17 cellular contexts compared by ENCODE assay signal in the genomic region with DNA sequence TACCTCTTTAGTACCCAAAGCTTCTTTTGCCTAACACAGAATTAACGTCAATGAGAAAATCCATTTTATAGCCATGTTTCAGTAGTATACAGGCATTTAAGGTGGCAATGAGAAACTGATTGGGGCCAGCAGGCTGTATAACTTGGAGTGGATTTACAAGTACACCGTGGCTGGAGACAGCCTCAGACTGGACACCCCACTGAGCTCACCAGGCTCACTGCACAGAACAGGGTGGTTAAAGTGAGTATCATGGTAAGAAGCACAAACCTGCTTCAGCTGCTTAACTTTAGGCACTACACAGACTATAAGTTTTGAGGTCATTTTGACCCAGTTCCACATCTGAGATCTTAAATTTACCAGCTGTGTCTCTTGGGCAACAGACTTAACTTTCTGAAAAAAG. TPM values are rescaled to one million over a fixed set of nuclear protein-coding genes. Genes with fewer than 3 reads are reported as not detected.
DNase-seq lines count a peak whose midpoint lies in the region; ATAC-seq, FAIRE-seq and TF ChIP-seq lines count a peak whose summit lies in the region.
"Had no signal": no experiment of that assay in that cellular context is flagged by ENCODE, and none has a peak within 500 bp of the region (broad histone marks: within the 10 kb centered on the region; RNA-seq: fewer than 3 reads in every experiment).

No MANE protein-coding gene starts in this region.

- no peak overlapping the region for H3K18ac ChIP-seq in mesenchymal stem cell (ENCODE audit: low read depth in 1 of 2, low read length in 2 of 2)

- TF ChIP-seq CTCF in Loucy (conservative IDR thresholded peaks at IDR 0.05; ENCODE audit: low read length) (no peak), GM12878 (IDR thresholded peaks at IDR 0.05 in 2 of 3, conservative IDR thresholded peaks at IDR 0.05 in 1 of 3; ENCODE audit: control insufficient read depth in 2 of 3, extremely low read depth in 1 of 3, insufficient read depth in 1 of 3, low read depth in 3 of 3, low read length in 3 of 3) (no peak)

- H4K91ac ChIP-seq in mesenchymal stem cell (ENCODE audit: low read length), result no peak overlapping the region

- SMC1A ChIA-PET in GM12878 (lab: Charles Lee; ENCODE audit: uncharacterized antibody, unreplicated experiment), result interaction anchor here (1.1 to 1.2 kb wide), 2 partner anchors 9 to 13 kb away, joined by 3 to 4 read pairs; a partner anchor contains a TSS

- H3K9me2 ChIP-seq in Loucy (replicated peaks; ENCODE audit: low read depth, low read length), result no peaks in the 10 kb centered on the region

- no peak for TF ChIP-seq RAD21 in GM12878 (IDR thresholded peaks at IDR 0.05; ENCODE audit: insufficient read depth, low read depth, low read length)

- H3K79me2 ChIP-seq in Loucy (ENCODE audit: insufficient read depth, low read length) (no peaks in the 10 kb centered on the region), GM12878 (ENCODE audit: control insufficient read depth, insufficient read depth, low read length) (peaks cover 61% of the 10 kb centered on the region)

- peak overlapping the region in 1 of 2 experiments; percentile 45 for H2BK12ac ChIP-seq in mesenchymal stem cell (ENCODE audit: low read length in 2 of 2)

- no peak overlapping the region for H2BK5ac ChIP-seq in mesenchymal stem cell (ENCODE audit: low read depth, low read length, poor library complexity, severe bottlenecking)

- no TSS peak for BruUV-seq in GM12878 (replicated peaks; lab: Mats Ljungman, UMichigan)

- H2BK15ac ChIP-seq in mesenchymal stem cell (ENCODE audit: low read depth, poor library complexity, severe bottlenecking), result no peak overlapping the region

- WGBS in GM12878 (ENCODE audit: insufficient coverage, insufficient replicate concordance, low lambda C conversion rate, missing lambda C conversion rate), result 95% methylated on average over 2 of the region's 2 CpGs
- WGBS in mesenchymal stem cell, result 82% methylated on average over 2 of the region's 2 CpGs

- no peaks in the 10 kb centered on the region for H4K20me1 ChIP-seq in Loucy (ENCODE audit: insufficient read depth, low read length, poor library complexity, severe bottlenecking)
- no peaks in the 10 kb centered on the region; the same call in 1 of the 2 replicates for H4K20me1 ChIP-seq in GM12878 (ENCODE audit: control insufficient read depth, insufficient read depth)

- ATAC-seq in GM12878 (peak; percentile 53), GM21825 (IDR thresholded peaks at IDR 0.05; ENCODE audit: unreplicated experiment) (no peak)

- peak overlapping the region; percentile 18; the same call in 1 of the 2 replicates for H3K27ac ChIP-seq in GM12878 (ENCODE audit: control insufficient read depth, insufficient read depth)
- peak overlapping the region; percentile 64 for H3K27ac ChIP-seq in mesenchymal stem cell (ENCODE audit: low read length, poor library complexity, severe bottlenecking)
- H3K27ac ChIP-seq in temporal lobe (ENCODE audit: low read depth, low read length), result peak overlapping the region; percentile 75
- H3K27ac ChIP-seq: RWPE1 had no signal

- no peak overlapping the region for H4K8ac ChIP-seq in mesenchymal stem cell (ENCODE audit: low read length)

- H2AFZ ChIP-seq in Loucy (ENCODE audit: low read length) (no peak overlapping the region), GM12878 (ENCODE audit: control insufficient read depth, low read depth, low read length) (no peak overlapping the region), mesenchymal stem cell (ENCODE audit: low read depth, low read length) (no peak overlapping the region)

- TF ChIP-seq POLR2A in GM12878 (IDR thresholded peaks at IDR 0.05; ENCODE audit: low read depth, low read length), result no peak

- intact Hi-C loops in GM12878 (cut with micrococcal nuclease; ENCODE audit: unreplicated experiment), result no loop called here

- RAD21 ChIA-PET in GM12878 (lab: Charles Lee; ENCODE audit: unreplicated experiment), result no interaction called here

- H2AK5ac ChIP-seq in mesenchymal stem cell (ENCODE audit: low read length, severe bottlenecking), result no peak overlapping the region

- peaks cover 16% of the 10 kb centered on the region for H3K79me1 ChIP-seq in mesenchymal stem cell (replicated peaks; ENCODE audit: low read length, poor library complexity, severe bottlenecking)

- H3K4me3 ChIP-seq in Loucy (ENCODE audit: low read length, poor library complexity, severe bottlenecking), result no peak overlapping the region
- H3K4me3 ChIP-seq in GM12878, result 0 out of 2 replicates have a peak overlapping the region, but pooled peaks have one; percentile 13
- H3K4me3 ChIP-seq in mesenchymal stem cell (ENCODE audit: insufficient read depth in 1 of 2, low read depth in 1 of 2, low read length in 2 of 2), result no peak overlapping the region

- CTCF ChIA-PET in GM12878 (lab: Yijun Ruan, JAX), result interaction anchor here (1.3 to 1.4 kb wide), 2 partner anchors 11 to 12 kb away, joined by 4 to 8 read pairs; no protein-coding TSS in a partner anchor

- in situ Hi-C loops in GM12878 (cut with MboI), result no loop called here

- H3K36me3 ChIP-seq in Loucy (ENCODE audit: insufficient read depth, low read length), result peaks cover 15% of the 10 kb centered on the region; the same call in 1 of the 2 replicates
- peaks cover 3 to 42% of the 10 kb centered on the region in 2 experiments for H3K36me3 ChIP-seq in GM12878 (ENCODE audit: control insufficient read depth in 2 of 2, insufficient read depth in 2 of 2, low read length in 1 of 2)
- H3K36me3 ChIP-seq in mesenchymal stem cell (ENCODE audit: control insufficient read depth in 1 of 2, insufficient read depth in 2 of 2, low read depth in 1 of 2, low read length in 2 of 2), result peaks cover 4 to 74% of the 10 kb centered on the region in 2 experiments

- no peaks in the 10 kb centered on the region for H3K9me3 ChIP-seq in Loucy (ENCODE audit: insufficient read depth, low read depth, low read length)
- no peaks in the 10 kb centered on the region for H3K9me3 ChIP-seq in GM12878 (replicated peaks; ENCODE audit: control insufficient read depth, insufficient read depth, low read length)
- no peaks in the 10 kb centered on the region for H3K9me3 ChIP-seq in mesenchymal stem cell (ENCODE audit: control insufficient read depth, low read length)

- H3K4ac ChIP-seq in mesenchymal stem cell (ENCODE audit: low read depth in 1 of 2, low read length in 2 of 2), result no peak overlapping the region

- FAIRE-seq in GM12878 (lab: Jason Lieb, UNC), result peak; percentile 23

- no peak overlapping the region for H2BK120ac ChIP-seq in mesenchymal stem cell (ENCODE audit: low read depth, low read length)

- H3K23ac ChIP-seq in mesenchymal stem cell (ENCODE audit: low read length in 2 of 2), result no peak overlapping the region

- H3K4me1 ChIP-seq in Loucy (ENCODE audit: insufficient read depth, low read length, poor library complexity, severe bottlenecking) (peaks cover 20% of the 10 kb centered on the region), GM12878 (ENCODE audit: control insufficient read depth, insufficient read depth, low read length) (no peaks in the 10 kb centered on the region), mesenchymal stem cell (ENCODE audit: control insufficient read depth, insufficient read depth, low read depth, low read length) (peaks cover 6% of the 10 kb centered on the region)

- H3K9ac ChIP-seq in Loucy (ENCODE audit: low read depth, low read length, poor library complexity, severe bottlenecking), result no peak overlapping the region
- peak overlapping the region; percentile 34; the same call in 1 of the 2 replicates for H3K9ac ChIP-seq in GM12878 (ENCODE audit: control insufficient read depth, insufficient read depth, low read length)
- H3K9ac ChIP-seq in mesenchymal stem cell (ENCODE audit: low read length), result no peak overlapping the region

- DNase-seq in GM12878 (ENCODE audit: low read depth, low spot score) (no peak), mesenchymal stem cell (no peak), Ammon's horn (ENCODE audit: low spot score) (no peak), NCI-H510A treated with DMSO at 0.1 percent for 48 hours (lab: John Stamatoyannopoulos, UW) (no peak)
- DNase-seq: Calu3; CD4-positive, alpha-beta T cell; NCI-H1105 treated with DMSO at 0.1 percent for 48 hours; NCI-H1930; NCI-H446 treated with DMSO at 0.1 percent for 48 hours; NCI-H748 treated with DMSO at 0.1 percent for 48 hours had no signal

- H3K4me2 ChIP-seq in Loucy (ENCODE audit: low read depth, low read length, poor library complexity, severe bottlenecking) (peak overlapping the region; percentile 24), GM12878 (ENCODE audit: control insufficient read depth, insufficient read depth) (peak overlapping the region; percentile 68), mesenchymal stem cell (ENCODE audit: low read length, poor library complexity, severe bottlenecking) (peak overlapping the region; percentile 49)

- no peak for TF ChIP-seq EP300 in GM12878 (IDR thresholded peaks at IDR 0.05; ENCODE audit: borderline replicate concordance in 1 of 2, control insufficient read depth in 1 of 2, low read depth in 2 of 2, low read length in 2 of 2)

- POLR2A ChIA-PET in GM12878 (lab: Charles Lee), result interaction anchor here (0.6 to 1.5 kb wide), 2 partner anchors 8 to 20 kb away, joined by 3 to 11 read pairs; a partner anchor contains a TSS

- H3F3A ChIP-seq in Loucy (ENCODE audit: low read depth), result no peaks in the 10 kb centered on the region

- H3K27me3 ChIP-seq in Loucy (ENCODE audit: insufficient read depth, low read length, poor library complexity, severe bottlenecking) (no peaks in the 10 kb centered on the region), GM12878 (replicated peaks in 1 of 2; ENCODE audit: control insufficient read depth in 2 of 2, insufficient read depth in 2 of 2, low read length in 1 of 2) (no peaks in the 10 kb centered on the region), mesenchymal stem cell (ENCODE audit: control insufficient read depth in 1 of 2, insufficient read depth in 1 of 2, low read length in 2 of 2) (no peaks in the 10 kb centered on the region)

- no peak overlapping the region for H3K14ac ChIP-seq in mesenchymal stem cell (ENCODE audit: low read length in 2 of 2)

RNA-seq across cellular contexts. Expression of a gene that starts 8.8 kb away (rescaled TPM):
- 67.1 and 69.2 TPM in 2 replicates for total RNA-seq in GM12878 (2013; cell fraction: nucleolus; rRNA removed)
- total RNA-seq in GM12878 (2014; rRNA removed), result 71.8 and 75.9 TPM in 2 replicates
- 51.0 and 53.2 TPM in 2 replicates for total RNA-seq in GM12878 (2014; rRNA removed; fragmentation: Illumina TruSeq; extraction: Trizol)
- total RNA-seq in GM12878 (2021), result 69.4 and 72.6 TPM in 2 replicates
- polyA plus RNA-seq in GM12878 (2011; ENCODE audit: low read depth), result 31.0 TPM
- polyA plus RNA-seq in GM12878 (2011; rRNA removed), result 65.8 and 67.0 TPM in 2 replicates
- 37.8 and 41.4 TPM in 2 replicates for polyA plus RNA-seq in GM12878 (2011; cell fraction: cytosol; rRNA removed)
- 79.0 and 107 TPM in 2 replicates for polyA plus RNA-seq in GM12878 (2011; cell fraction: nucleus; rRNA removed)
- polyA plus RNA-seq in GM12878 (2012), result 44.9 and 69.6 TPM in 2 replicates
- polyA plus RNA-seq in GM12878 (2014; fragmentation: Illumina TruSeq; extraction: Trizol), result 61.8 and 63.7 TPM in 2 replicates
- 10 to 100 TPM; 40.7 to 45.8 TPM for polyA plus RNA-seq in GM12878 (2014; fragmentation: Nextera tagmentation; extraction: Ambion mirVana)
- polyA plus RNA-seq in GM12878 (2014; rRNA removed), result 66.4 and 78.0 TPM in 2 replicates
- polyA plus RNA-seq in GM12878 (2016; fragmentation: Nextera tagmentation; extraction: Ambion mirVana), result 10 to 100 TPM; 63.3 to 67.6 TPM
- 31.7 and 38.3 TPM in 2 replicates for polyA minus RNA-seq in GM12878 (2011; rRNA and poly(A)+ RNA removed)
- 13.1 and 19.1 TPM in 2 replicates for polyA minus RNA-seq in GM12878 (2011; cell fraction: cytosol; rRNA and poly(A)+ RNA removed)
- polyA minus RNA-seq in GM12878 (2011; cell fraction: nucleus; rRNA and poly(A)+ RNA removed), result 23.1 and 39.6 TPM in 2 replicates
- polyA plus RNA-seq in mesenchymal stem cell (2013, experiment 1 of 2), result 15.8 TPM
- 16.0 TPM for polyA plus RNA-seq in mesenchymal stem cell (2013, experiment 2 of 2)
- 12.8 TPM for total RNA-seq in temporal lobe

RNA-seq across cellular contexts. Expression of a gene that starts 52.8 kb away (rescaled TPM):
- total RNA-seq in GM12878 (2013; cell fraction: nucleolus; rRNA removed), result 136 and 143 TPM in 2 replicates
- total RNA-seq in GM12878 (2014; rRNA removed) (150 and 170 TPM in 2 replicates), GM12878 (2014; rRNA removed; fragmentation: Illumina TruSeq; extraction: Trizol) (118 and 119 TPM in 2 replicates), GM12878 (2021) (105 TPM in 2 replicates), temporal lobe (not detected)
- 81.6 TPM for polyA plus RNA-seq in GM12878 (2011; ENCODE audit: low read depth)
- polyA plus RNA-seq in GM12878 (2011; rRNA removed) (68.3 and 87.9 TPM in 2 replicates), GM12878 (2014; fragmentation: Illumina TruSeq; extraction: Trizol) (113 and 116 TPM in 2 replicates), GM12878 (2014; fragmentation: Nextera tagmentation; extraction: Ambion mirVana) (100 to 1,000 TPM in 1 of 2 experiments, 10 to 100 TPM in 1; 70.7 to 145 TPM), GM12878 (2014; rRNA removed) (82.7 and 83.9 TPM in 2 replicates), GM12878 (2016; fragmentation: Nextera tagmentation; extraction: Ambion mirVana) (100 to 1,000 TPM; 146 to 150 TPM)
- polyA plus RNA-seq in GM12878 (2011; cell fraction: cytosol; rRNA removed), result 77.7 and 84.8 TPM in 2 replicates
- 59.0 and 81.9 TPM in 2 replicates for polyA plus RNA-seq in GM12878 (2011; cell fraction: nucleus; rRNA removed)
- polyA plus RNA-seq in GM12878 (2012), result 69.4 and 117 TPM in 2 replicates
- 142 and 145 TPM in 2 replicates for polyA minus RNA-seq in GM12878 (2011; rRNA and poly(A)+ RNA removed)
- polyA minus RNA-seq in GM12878 (2011; cell fraction: cytosol; rRNA and poly(A)+ RNA removed), result 29.7 and 31.3 TPM in 2 replicates
- 79.2 and 93.9 TPM in 2 replicates for polyA minus RNA-seq in GM12878 (2011; cell fraction: nucleus; rRNA and poly(A)+ RNA removed)
- not detected for polyA plus RNA-seq in mesenchymal stem cell (2013, experiment 1 of 2)
- not detected for polyA plus RNA-seq in mesenchymal stem cell (2013, experiment 2 of 2)
- total RNA-seq: Calu3, HT-29, IMR-90, LHCN-M2 had no signal
- polyA plus RNA-seq: IMR-90 had no signal

Comparison
In these comparisons a context has a peak if more than half of its experiments do, and no peak if none do; other contexts are left out.
1. H3K27ac ChIP-seq: peak in every context shown above with its lines; median percentile 75 in temporal lobe; 64 in mesenchymal stem cell; 18 in GM12878.
2. RNA of a gene that starts 52.8 kb away (total RNA-seq): 105 to 170 TPM in GM12878; not detected in temporal lobe (single experiment); every median in the first group is over 100 times any median in the second.
3. Peak in every context shown above with its lines, with median percentiles within 50 percentile points of each other: H3K4me2 ChIP-seq.